ENCODE assay signal across 14 cellular contexts in genomic region chr15:52667597-52667996, GRCh38. TPM values are rescaled to one million over a fixed set of nuclear protein-coding genes. Genes with fewer than 3 reads are reported as not detected.
DNase-seq lines count a peak whose midpoint lies in the region; ATAC-seq and TF ChIP-seq lines count a peak whose summit lies in the region.
"Had no signal": no experiment of that assay in that cellular context is flagged by ENCODE, and none has a peak within 500 bp of the region (broad histone marks: within the 10 kb centered on the region; RNA-seq: fewer than 3 reads in every experiment).

No MANE protein-coding gene starts in this region.

- no peaks in the 10 kb centered on the region for H3K27me3 ChIP-seq in smooth muscle cell (ENCODE audit: low read depth)
- H3K27me3 ChIP-seq in esophagus squamous epithelium = no peaks in the 10 kb centered on the region
- H3K27me3 ChIP-seq: neural progenitor cell had no signal

- H3F3A ChIP-seq in smooth muscle cell (ENCODE audit: low read depth) = no peaks in the 10 kb centered on the region

- no peak overlapping the region for H3K27ac Mint-ChIP-seq in Calu3 (ENCODE audit: unreplicated experiment)
- H3K27ac Mint-ChIP-seq: neural progenitor cell had no signal

- H3K9me3 ChIP-seq in smooth muscle cell (replicated peaks; ENCODE audit: low read depth) (no peaks in the 10 kb centered on the region), esophagus squamous epithelium (no peaks in the 10 kb centered on the region)
- H3K9me3 ChIP-seq: A549 had no signal

- TF ChIP-seq CTCF in smooth muscle cell (IDR thresholded peaks at IDR 0.05; ENCODE audit: borderline replicate concordance, insufficient read depth, poor library complexity, severe bottlenecking) = no peak
- no peak for TF ChIP-seq CTCF in Calu3 (IDR thresholded peaks at IDR 0.05; ENCODE audit: unreplicated experiment)
- TF ChIP-seq CTCF in esophagus squamous epithelium (IDR thresholded peaks at IDR 0.05) = no peak

- no peaks in the 10 kb centered on the region for H3K79me2 ChIP-seq in smooth muscle cell (ENCODE audit: low read depth)

- H3K9ac ChIP-seq in smooth muscle cell (ENCODE audit: low read depth) = no peak overlapping the region
- H3K9ac ChIP-seq: neural progenitor cell had no signal

- no peaks in the 10 kb centered on the region for H3K27me3 Mint-ChIP-seq in Calu3 (ENCODE audit: unreplicated experiment)
- H3K27me3 Mint-ChIP-seq: stimulated activated memory B cell treated with anti-CD40 and anti-IgM and Interleukin-4, amounts not matched to agents 10 μg/mL and 1 μg/mL and 100 μg/mL, for 72 hours had no signal

- no TSS peak for BruUV-seq in Calu3 (replicated peaks; lab: Mats Ljungman, UMichigan)

- no peak for TF ChIP-seq POLR2A in esophagus squamous epithelium (IDR thresholded peaks at IDR 0.05)

- WGBS in smooth muscle cell (ENCODE audit: low lambda C conversion rate) = 93% methylated on average over 3 of the region's 3 CpGs
- WGBS in esophagus squamous epithelium, 2 donors = 43 to 53% methylated on average over 3 of the region's 3 CpGs

- H3K9me3 Mint-ChIP-seq in Calu3 (ENCODE audit: low read depth, unreplicated experiment) = no peaks in the 10 kb centered on the region
- H3K9me3 Mint-ChIP-seq: neural progenitor cell; stimulated activated memory B cell treated with anti-CD40 and anti-IgM and Interleukin-4, amounts not matched to agents 10 μg/mL and 1 μg/mL and 100 μg/mL, for 72 hours had no signal

- ATAC-seq in Right ventricle myocardium superior (ENCODE audit: poor library complexity) (peak; percentile 12), Right ventricle myocardium inferior (no peak), HG02642 (IDR thresholded peaks at IDR 0.05; ENCODE audit: poor library complexity, unreplicated experiment) (peak; percentile 77), HG03460 (IDR thresholded peaks at IDR 0.05; ENCODE audit: unreplicated experiment) (peak; percentile 79)
- ATAC-seq: A549; stimulated activated memory B cell treated with anti-CD40 and anti-IgM and Interleukin-4, amounts not matched to agents 10 μg/mL and 1 μg/mL and 100 μg/mL, for 72 hours had no signal

- peaks cover 7% of the 10 kb centered on the region for H3K36me3 ChIP-seq in smooth muscle cell (ENCODE audit: low read depth)
- peaks cover 0 to 98% (median 3%) of the 10 kb centered on the region in 3 donors for H3K36me3 ChIP-seq in esophagus squamous epithelium
- H3K36me3 ChIP-seq: neural progenitor cell had no signal

- no peaks in the 10 kb centered on the region for H3K4me1 Mint-ChIP-seq in Calu3 (ENCODE audit: low read depth, unreplicated experiment)
- H3K4me1 Mint-ChIP-seq: neural progenitor cell had no signal

- no peaks in the 10 kb centered on the region for H3K36me3 Mint-ChIP-seq in Calu3 (ENCODE audit: insufficient read depth, unreplicated experiment)

- H2AFZ ChIP-seq in smooth muscle cell (ENCODE audit: low read depth) = no peak overlapping the region
- H2AFZ ChIP-seq: neural progenitor cell had no signal

- H3K4me2 ChIP-seq in smooth muscle cell = no peak overlapping the region
- H3K4me2 ChIP-seq: A549, neural progenitor cell had no signal

- CTCF ChIA-PET in Calu3 (lab: Charles Lee) = interaction anchor here (0.6 kb wide), 1 partner anchor 24 kb away, joined by 5 read pairs; no protein-coding TSS in a partner anchor

- H3K4me3 ChIP-seq in smooth muscle cell (no peak overlapping the region), esophagus squamous epithelium (no peak overlapping the region)
- H3K4me3 ChIP-seq: A549, neural progenitor cell had no signal

- intact Hi-C loops in Right ventricle myocardium superior (cut with DNase I) = no loop called here
- intact Hi-C loops in Right ventricle myocardium inferior (cut with DNase I) = no loop called here
- intact Hi-C loops in Calu3 (cut with micrococcal nuclease; ENCODE audit: unreplicated experiment) = no loop called here
- intact Hi-C loops in esophagus squamous epithelium (cut with DNase I) = no loop called here

- peaks cover 8% of the 10 kb centered on the region for H4K20me1 ChIP-seq in smooth muscle cell (ENCODE audit: low read depth)

- H3K27ac ChIP-seq in smooth muscle cell (ENCODE audit: low read depth) (peak overlapping the region; percentile 23), esophagus squamous epithelium (no peak overlapping the region)
- H3K27ac ChIP-seq: A549, neural progenitor cell, WERI-Rb-1 had no signal

- no peak for DNase-seq in Right ventricle myocardium superior
- no peak for DNase-seq in Right ventricle myocardium inferior (ENCODE audit: missing footprints)
- DNase-seq in smooth muscle cell (lab: John Stamatoyannopoulos, UW; ENCODE audit: unreplicated experiment) = no peak
- no peak for DNase-seq in Calu3
- DNase-seq in esophagus squamous epithelium (lab: John Stamatoyannopoulos, UW) = no peak
- no peak for DNase-seq in occipital lobe (lab: John Stamatoyannopoulos, UW)
- DNase-seq: activated effector memory CD4-positive, alpha-beta T cell treated with Interleukin-2 at 50 U/mL for 16 hours; DMS53; WERI-Rb-1 had no signal

- H3K4me1 ChIP-seq in smooth muscle cell (ENCODE audit: low read depth) = peaks cover 3% of the 10 kb centered on the region
- peaks cover 0 to 28% (median 0%) of the 10 kb centered on the region in 3 donors for H3K4me1 ChIP-seq in esophagus squamous epithelium

- H3K4me3 Mint-ChIP-seq in Calu3 (ENCODE audit: low read depth, unreplicated experiment) = no peak overlapping the region
- H3K4me3 Mint-ChIP-seq: neural progenitor cell; stimulated activated memory B cell treated with anti-CD40 and anti-IgM and Interleukin-4, amounts not matched to agents 10 μg/mL and 1 μg/mL and 100 μg/mL, for 72 hours had no signal

RNA-seq across cellular contexts. Expression of gene ATOSA, which starts 11.6 kb away (rescaled TPM):
- total RNA-seq in Right ventricle myocardium superior = 20.4 TPM
- total RNA-seq in Right ventricle myocardium inferior = 21.7 TPM
- 45.0 and 45.1 TPM in 2 replicates for total RNA-seq in smooth muscle cell
- polyA plus RNA-seq in smooth muscle cell = 10.3 and 12.3 TPM in 2 replicates
- 21.8 and 22.2 TPM in 2 replicates for total RNA-seq in Calu3 (2022)
- total RNA-seq in esophagus squamous epithelium = 10 to 100 TPM; 38.9 to 69.8 (median 44.5) TPM
- 52.4 TPM for total RNA-seq in occipital lobe
